ENCODE assay signal across 10 cellular contexts in genomic region chr9:125701351-125701750, GRCh38. TPM values are rescaled to one million over a fixed set of nuclear protein-coding genes. Genes with fewer than 3 reads are reported as not detected.
A peak's percentile ranks its signal among the peaks of the same experiment; 100 is the strongest.
DNase-seq lines count a peak whose midpoint lies in the region; ATAC-seq lines count a peak whose summit lies in the region.
"Had no signal": no experiment of that assay in that cellular context is flagged by ENCODE, and none has a peak within 500 bp of the region (broad histone marks: within the 10 kb centered on the region; RNA-seq: fewer than 3 reads in every experiment).

No MANE protein-coding gene starts in this region.

- peak overlapping the region; percentile 77 for H3K27ac ChIP-seq in HUES64 (ENCODE audit: low read depth, low read length)
- H3K27ac ChIP-seq: prostate gland had no signal

- no peaks in the 10 kb centered on the region for H3K27me3 ChIP-seq in HUES64 (ENCODE audit: insufficient read depth, low read length)

- H3K9ac ChIP-seq in HUES64 (ENCODE audit: low read depth, low read length) = no peak overlapping the region

- peak; percentile 64 for ATAC-seq in stimulated activated memory B cell treated with anti-CD40 and anti-IgM and Interleukin-4, amounts not matched to agents 10 μg/mL and 1 μg/mL and 100 μg/mL, for 72 hours
- no peak for ATAC-seq in HG03175 (IDR thresholded peaks at IDR 0.05; ENCODE audit: unreplicated experiment)

- H3K9me3 ChIP-seq in HUES64 (ENCODE audit: insufficient read depth, low read depth, low read length) = no peaks in the 10 kb centered on the region
- H3K9me3 ChIP-seq: prostate gland had no signal

- peaks cover 17% of the 10 kb centered on the region for H3K36me3 Mint-ChIP-seq in activated naive CD4-positive, alpha-beta T cell treated with anti-CD3 and anti-CD28 coated beads, Interleukin-2, amount 50 U/mL, for 24 hours
- peaks cover 39% of the 10 kb centered on the region for H3K36me3 Mint-ChIP-seq in stimulated activated memory B cell treated with anti-CD40 and anti-IgM and Interleukin-4, amounts not matched to agents 10 μg/mL and 1 μg/mL and 100 μg/mL, for 72 hours

- H3K27ac Mint-ChIP-seq in activated naive CD4-positive, alpha-beta T cell treated with anti-CD3 and anti-CD28 coated beads, Interleukin-2, amount 50 U/mL, for 24 hours = peak overlapping the region; percentile 88
- peak overlapping the region; percentile 71 for H3K27ac Mint-ChIP-seq in stimulated activated memory B cell treated with anti-CD40 and anti-IgM and Interleukin-4, amounts not matched to agents 10 μg/mL and 1 μg/mL and 100 μg/mL, for 72 hours
- H3K27ac Mint-ChIP-seq: CD4-positive, alpha-beta T cell had no signal

- H3K4me1 ChIP-seq in HUES64 (ENCODE audit: insufficient read depth, low read length) = peaks cover 34% of the 10 kb centered on the region

- DNase-seq in activated naive CD4-positive, alpha-beta T cell treated with Interleukin-2 at 50 U/mL for 16 hours = no peak
- DNase-seq in dermis blood vessel endothelial cell (peak; percentile 63), pons (ENCODE audit: low spot score) (no peak), NCI-H1417 treated with DMSO at 0.1 percent for 48 hours (lab: John Stamatoyannopoulos, UW) (no peak)
- DNase-seq: CD4-positive, alpha-beta T cell had no signal

- no peak overlapping the region for H3K4me3 Mint-ChIP-seq in activated naive CD4-positive, alpha-beta T cell treated with anti-CD3 and anti-CD28 coated beads, Interleukin-2, amount 50 U/mL, for 24 hours
- peak overlapping the region; percentile 65 for H3K4me3 Mint-ChIP-seq in stimulated activated memory B cell treated with anti-CD40 and anti-IgM and Interleukin-4, amounts not matched to agents 10 μg/mL and 1 μg/mL and 100 μg/mL, for 72 hours
- H3K4me3 Mint-ChIP-seq: CD4-positive, alpha-beta T cell had no signal

- WGBS in HUES64 = 17% methylated on average over 6 of the region's 6 CpGs

- no peaks in the 10 kb centered on the region for H3K9me3 Mint-ChIP-seq in activated naive CD4-positive, alpha-beta T cell treated with anti-CD3 and anti-CD28 coated beads, Interleukin-2, amount 50 U/mL, for 24 hours
- no peaks in the 10 kb centered on the region for H3K9me3 Mint-ChIP-seq in stimulated activated memory B cell treated with anti-CD40 and anti-IgM and Interleukin-4, amounts not matched to agents 10 μg/mL and 1 μg/mL and 100 μg/mL, for 72 hours
- H3K9me3 Mint-ChIP-seq: CD4-positive, alpha-beta T cell had no signal

- no peaks in the 10 kb centered on the region for H3K27me3 Mint-ChIP-seq in activated naive CD4-positive, alpha-beta T cell treated with anti-CD3 and anti-CD28 coated beads, Interleukin-2, amount 50 U/mL, for 24 hours
- H3K27me3 Mint-ChIP-seq in stimulated activated memory B cell treated with anti-CD40 and anti-IgM and Interleukin-4, amounts not matched to agents 10 μg/mL and 1 μg/mL and 100 μg/mL, for 72 hours = no peaks in the 10 kb centered on the region
- H3K27me3 Mint-ChIP-seq: CD4-positive, alpha-beta T cell had no signal

- H3K36me3 ChIP-seq in HUES64 (ENCODE audit: insufficient read depth, low read length) = no peaks in the 10 kb centered on the region
- H3K36me3 ChIP-seq: prostate gland had no signal

- H3K4me3 ChIP-seq in HUES64 (ENCODE audit: low read length) = peak overlapping the region; percentile 38
- H3K4me3 ChIP-seq: prostate gland had no signal

- H3K4me1 Mint-ChIP-seq in activated naive CD4-positive, alpha-beta T cell treated with anti-CD3 and anti-CD28 coated beads, Interleukin-2, amount 50 U/mL, for 24 hours = peaks cover 75% of the 10 kb centered on the region
- H3K4me1 Mint-ChIP-seq in stimulated activated memory B cell treated with anti-CD40 and anti-IgM and Interleukin-4, amounts not matched to agents 10 μg/mL and 1 μg/mL and 100 μg/mL, for 72 hours = peaks cover 79% of the 10 kb centered on the region

RNA-seq across cellular contexts. Expression of gene MAPKAP1, which starts 5.7 kb away (rescaled TPM):
- 69.4 TPM for polyA plus RNA-seq in HUES64 (2013, experiment 1 of 2)
- 69.2 TPM for polyA plus RNA-seq in HUES64 (2013, experiment 2 of 2)
- total RNA-seq in dermis blood vessel endothelial cell = 82.5 and 84.4 TPM in 2 replicates

RNA-seq across cellular contexts. Expression of gene PBX3, which starts 45.8 kb away (rescaled TPM):
- 36.3 TPM for polyA plus RNA-seq in HUES64 (2013, experiment 1 of 2)
- polyA plus RNA-seq in HUES64 (2013, experiment 2 of 2) = 42.3 TPM
- 10.2 and 12.3 TPM in 2 replicates for total RNA-seq in dermis blood vessel endothelial cell
